8 cellular contexts compared by ENCODE assay signal in genomic region chr20:1324598-1325172, GRCh38. TPM values are rescaled to one million over a fixed set of nuclear protein-coding genes. Genes with fewer than 3 reads are reported as not detected.
DNase-seq lines count a peak whose midpoint lies in the region; ATAC-seq and TF ChIP-seq lines count a peak whose summit lies in the region.

No MANE protein-coding gene starts in this region.

- H3K36me3 ChIP-seq in smooth muscle cell (ENCODE audit: low read depth): no peaks in the 10 kb centered on the region

- peaks cover 6% of the 10 kb centered on the region for H3F3A ChIP-seq in smooth muscle cell (ENCODE audit: low read depth)

- H3K27me3 ChIP-seq in smooth muscle cell (ENCODE audit: low read depth): no peaks in the 10 kb centered on the region

- H3K4me3 Mint-ChIP-seq in nephron progenitor cell: no peak overlapping the region

- peaks cover 8% of the 10 kb centered on the region for H4K20me1 ChIP-seq in smooth muscle cell (ENCODE audit: low read depth)

- peak overlapping the region; percentile 97 for H3K4me2 ChIP-seq in smooth muscle cell

- no peak for ATAC-seq in GM19395 (IDR thresholded peaks at IDR 0.05; ENCODE audit: unreplicated experiment)

- WGBS in smooth muscle cell (ENCODE audit: low lambda C conversion rate): 37% methylated on average over 15 of the region's 15 CpGs

- H3K27ac ChIP-seq in smooth muscle cell (ENCODE audit: low read depth): peak overlapping the region; percentile 100

- H3K79me2 ChIP-seq in smooth muscle cell (ENCODE audit: low read depth): peaks cover 22% of the 10 kb centered on the region

- no peaks in the 10 kb centered on the region for H3K9me3 Mint-ChIP-seq in nephron progenitor cell

- no peak overlapping the region for H3K27ac Mint-ChIP-seq in nephron progenitor cell

- H2AFZ ChIP-seq in smooth muscle cell (ENCODE audit: low read depth): no peak overlapping the region

- H3K4me1 Mint-ChIP-seq in nephron progenitor cell: peaks cover 38% of the 10 kb centered on the region

- H3K4me1 ChIP-seq in smooth muscle cell (ENCODE audit: low read depth): peaks cover 21% of the 10 kb centered on the region

- peak; percentile 24 for DNase-seq in activated gamma-delta T cell treated with Interleukin-2 at 50 U/mL for 16 hours
- no peak for DNase-seq in activated gamma-delta T cell (lab: John Stamatoyannopoulos, UW)
- DNase-seq in head of caudate nucleus: peak in 22 of 42 donors; percentile 20 to 71 (median 46)
- DNase-seq in smooth muscle cell (lab: John Stamatoyannopoulos, UW; ENCODE audit: unreplicated experiment): no peak
- DNase-seq in epidermal melanocyte (ENCODE audit: insufficient read length, low spot score): no peak
- DNase-seq in nephron progenitor cell: no peak

- intact Hi-C loops in head of caudate nucleus (cut with DNase I): loop anchor here (5.0 kb wide), 2 partner anchors 48 to 68 kb away; partner anchors contain the start of gene FKBP1A

- TF ChIP-seq CTCF in WI38 (IDR thresholded peaks at IDR 0.05; ENCODE audit: low read depth, low read length) (no peak), smooth muscle cell (IDR thresholded peaks at IDR 0.05; ENCODE audit: borderline replicate concordance, insufficient read depth, poor library complexity, severe bottlenecking) (no peak), nephron progenitor cell (IDR thresholded peaks at IDR 0.05) (no peak)

- peak overlapping the region; percentile 100 for H3K9ac ChIP-seq in smooth muscle cell (ENCODE audit: low read depth)

- peaks cover 2% of the 10 kb centered on the region for H3K36me3 Mint-ChIP-seq in nephron progenitor cell (ENCODE audit: low read depth)

- no peaks in the 10 kb centered on the region for H3K27me3 Mint-ChIP-seq in nephron progenitor cell (ENCODE audit: low read depth, poor library complexity)

- H3K4me3 ChIP-seq in WI38 (ENCODE audit: low read depth, low read length) (peak overlapping the region; percentile 88), smooth muscle cell (peak overlapping the region; percentile 87)

- no peaks in the 10 kb centered on the region for H3K9me3 ChIP-seq in smooth muscle cell (replicated peaks; ENCODE audit: low read depth)

RNA-seq across cellular contexts. Expression of gene SDCBP2, which starts 4.3 kb away (rescaled TPM):
- total RNA-seq in smooth muscle cell: 2.9 and 3.6 TPM in 2 replicates
- polyA plus RNA-seq in smooth muscle cell: 2.6 and 4.7 TPM in 2 replicates

RNA-seq across cellular contexts. Expression of gene SNPH, which starts 58.6 kb away (rescaled TPM):
- 3.0 and 3.2 TPM in 2 replicates for total RNA-seq in smooth muscle cell
- 3.0 and 3.1 TPM in 2 replicates for polyA plus RNA-seq in smooth muscle cell

Comparison
In these comparisons a context has a peak if more than half of its experiments do, and no peak if none do; other contexts are left out.
1. DNase-seq: peak in activated gamma-delta T cell treated with Interleukin-2 at 50 U/mL for 16 hours (single experiment) and head of caudate nucleus (22 of 42); none in activated gamma-delta T cell (single experiment), smooth muscle cell (single experiment), epidermal melanocyte (single experiment) and nephron progenitor cell (single experiment).